ENCODE assay signal across 1 cellular context in genomic region chr15:64536244-64536836, GRCh38.
TF ChIP-seq lines count a peak whose summit lies in the region.

No MANE protein-coding gene starts in this region.

TF ChIP-seq in IMR-90, 13 proteins besides CTCF, POLR2A, EP300 and RAD21:
- no peak for TF ChIP-seq CEBPB (IDR thresholded peaks at IDR 0.05; ENCODE audit: low read depth, low read length)
- peak; percentile 71 for TF ChIP-seq FOS (IDR thresholded peaks at IDR 0.05; ENCODE audit: low read depth, low read length)
- TF ChIP-seq, protein P1, sequence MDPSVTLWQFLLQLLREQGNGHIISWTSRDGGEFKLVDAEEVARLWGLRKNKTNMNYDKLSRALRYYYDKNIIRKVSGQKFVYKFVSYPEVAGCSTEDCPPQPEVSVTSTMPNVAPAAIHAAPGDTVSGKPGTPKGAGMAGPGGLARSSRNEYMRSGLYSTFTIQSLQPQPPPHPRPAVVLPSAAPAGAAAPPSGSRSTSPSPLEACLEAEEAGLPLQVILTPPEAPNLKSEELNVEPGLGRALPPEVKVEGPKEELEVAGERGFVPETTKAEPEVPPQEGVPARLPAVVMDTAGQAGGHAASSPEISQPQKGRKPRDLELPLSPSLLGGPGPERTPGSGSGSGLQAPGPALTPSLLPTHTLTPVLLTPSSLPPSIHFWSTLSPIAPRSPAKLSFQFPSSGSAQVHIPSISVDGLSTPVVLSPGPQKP (IDR thresholded peaks at IDR 0.05; ENCODE audit: borderline replicate concordance, low read depth, low read length) = no peak
- no peak for TF ChIP-seq RCOR1 (IDR thresholded peaks at IDR 0.05; ENCODE audit: insufficient replicate concordance, low read length)
- peak; percentile 27; the same call in 1 of the 2 replicates for TF ChIP-seq BHLHE40 (IDR thresholded peaks at IDR 0.05; ENCODE audit: low read depth, low read length)
TF ChIP-seq in IMR-90: peak in this region for 2.
